Comparison of ENCODE assay signal across 10 cellular contexts in the genomic region with DNA sequence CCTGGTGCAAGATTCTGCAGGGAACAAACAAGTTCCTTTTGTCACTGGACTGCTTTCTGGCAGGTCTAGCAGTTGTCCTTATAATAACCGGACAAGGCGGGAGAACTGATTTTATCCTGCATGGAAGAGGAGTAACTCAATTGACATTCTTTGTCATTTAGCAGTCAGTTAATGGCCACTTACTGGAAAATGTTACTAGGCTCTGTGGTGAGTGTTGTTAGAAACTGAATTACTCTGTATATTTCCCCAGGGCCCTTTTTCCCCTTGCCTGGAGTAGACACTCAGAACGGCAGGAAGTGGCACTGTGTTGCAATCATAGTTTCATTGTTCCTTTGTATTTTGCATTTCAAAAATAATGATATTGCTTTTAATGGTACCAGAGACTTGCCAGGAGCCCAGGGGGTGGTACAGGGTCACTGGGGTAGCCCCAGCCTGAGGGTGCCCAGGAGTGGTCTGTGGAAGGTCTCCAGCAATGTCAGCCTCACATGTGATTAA. TPM values are rescaled to one million over a fixed set of nuclear protein-coding genes. Genes with fewer than 3 reads are reported as not detected.
A peak's percentile ranks its signal among the peaks of the same experiment; 100 is the strongest.
DNase-seq lines count a peak whose midpoint lies in the region; FAIRE-seq and TF ChIP-seq lines count a peak whose summit lies in the region.
"Had no signal": no experiment of that assay in that cellular context is flagged by ENCODE, and none has a peak within 500 bp of the region (broad histone marks: within the 10 kb centered on the region; RNA-seq: fewer than 3 reads in every experiment).

No MANE protein-coding gene starts in this region.

- no peaks in the 10 kb centered on the region for H3K9me3 ChIP-seq in effector memory CD4-positive, alpha-beta T cell (ENCODE audit: control insufficient read depth, low read length)

- no peak overlapping the region for H3K27ac ChIP-seq in effector memory CD4-positive, alpha-beta T cell (ENCODE audit: insufficient read depth, low read length, poor library complexity, severe bottlenecking)

- H3K4me1 ChIP-seq in effector memory CD4-positive, alpha-beta T cell (ENCODE audit: control insufficient read depth, insufficient read depth, low read length, poor library complexity, severe bottlenecking): no peaks in the 10 kb centered on the region

- no peaks in the 10 kb centered on the region for H3K27me3 ChIP-seq in effector memory CD4-positive, alpha-beta T cell (replicated peaks; ENCODE audit: control insufficient read depth, insufficient read depth, low read length, poor library complexity, severe bottlenecking)

- H3K36me3 ChIP-seq in effector memory CD4-positive, alpha-beta T cell (ENCODE audit: control insufficient read depth, insufficient read depth, low read length): no peaks in the 10 kb centered on the region

- TF ChIP-seq CTCF in foreskin fibroblast (IDR thresholded peaks at IDR 0.05; ENCODE audit: low read depth, low read length): no peak

- no peak for FAIRE-seq in RCC 7860 (lab: Jason Lieb, UNC)
- FAIRE-seq: A204.1 had no signal

- H3K4me3 ChIP-seq in foreskin fibroblast (ENCODE audit: low read depth in 1 of 2, low read length in 2 of 2): no peak overlapping the region
- H3K4me3 ChIP-seq in effector memory CD4-positive, alpha-beta T cell (ENCODE audit: insufficient read depth, low read depth, low read length, poor library complexity, severe bottlenecking): no peak overlapping the region

- DNase-seq in NCI-H345 (lab: John Stamatoyannopoulos, UW): peak; percentile 61
- DNase-seq in NCI-H345 treated with DMSO at 0.1 percent for 48 hours (lab: John Stamatoyannopoulos, UW; ENCODE audit: unreplicated experiment): no peak
- peak; percentile 74 for DNase-seq in RPMI7951 (ENCODE audit: low read depth)
- peak; percentile 2 to 20 for DNase-seq in foreskin fibroblast
- peak; percentile 86 for DNase-seq in stromal cell of bone marrow (ENCODE audit: low read depth)
- no peak for DNase-seq in effector memory CD4-positive, alpha-beta T cell
- DNase-seq in RKO (ENCODE audit: low spot score): no peak
- DNase-seq in RCC 7860 (ENCODE audit: low spot score): no peak
- DNase-seq: retina had no signal

RNA-seq across cellular contexts. Expression of a gene that starts 41.1 kb away (rescaled TPM):
- 0.49 and 0.72 TPM in 2 replicates for total RNA-seq in RPMI7951 (2014; rRNA removed; shearing (Covaris generic))

Comparison
In these comparisons a context has a peak if more than half of its experiments do, and no peak if none do; other contexts are left out.
1. DNase-seq: peak in NCI-H345 (single experiment), RPMI7951 (single experiment), foreskin fibroblast (2 of 2) and stromal cell of bone marrow (single experiment); none in NCI-H345 treated with DMSO at 0.1 percent for 48 hours (single experiment), effector memory CD4-positive, alpha-beta T cell (0 of 3), RKO (single experiment) and RCC 7860 (single experiment).